9 cellular contexts compared by ENCODE assay signal in genomic region chr19:3801412-3802096, GRCh38. TPM values are rescaled to one million over a fixed set of nuclear protein-coding genes. Genes with fewer than 3 reads are reported as not detected.
DNase-seq lines count a peak whose midpoint lies in the region; ATAC-seq, FAIRE-seq and TF ChIP-seq lines count a peak whose summit lies in the region.
"Had no signal": no experiment of that assay in that cellular context is flagged by ENCODE, and none has a peak within 500 bp of the region (broad histone marks: within the 10 kb centered on the region; RNA-seq: fewer than 3 reads in every experiment).

No MANE protein-coding gene starts in this region.

- BruUV-seq in PC-3 (replicated peaks; lab: Mats Ljungman, UMichigan): no TSS peak

- H3K27ac ChIP-seq in PC-3 (ENCODE audit: low read length) (no peak overlapping the region), iPS-18a (ENCODE audit: low read length) (no peak overlapping the region)

- no peak for TF ChIP-seq CTCF in PC-3 (conservative IDR thresholded peaks at IDR 0.05; ENCODE audit: low read depth, low read length)

- no peak for FAIRE-seq in GM12892 (lab: Jason Lieb, UNC)

- no peaks in the 10 kb centered on the region for H3K9me2 ChIP-seq in PC-3 (replicated peaks; ENCODE audit: low read length)

- H3K4me2 ChIP-seq in PC-3 (ENCODE audit: low read length): no peak overlapping the region

- no peaks in the 10 kb centered on the region for H3K36me3 ChIP-seq in PC-3 (ENCODE audit: low read depth, low read length)
- no peaks in the 10 kb centered on the region for H3K36me3 ChIP-seq in iPS-18a (ENCODE audit: control insufficient read depth, low read depth, low read length)

- POLR2A ChIA-PET in PC-3 (lab: Charles Lee; ENCODE audit: unreplicated experiment): no interaction called here

- peak; percentile 27; the same call in 1 of the 2 replicates for ATAC-seq in PC-3
- ATAC-seq in GM19467 (IDR thresholded peaks at IDR 0.05; ENCODE audit: unreplicated experiment): no peak

- H3K79me2 ChIP-seq in PC-3 (ENCODE audit: low read length): no peaks in the 10 kb centered on the region

- no peaks in the 10 kb centered on the region for H3F3A ChIP-seq in PC-3 (ENCODE audit: low read length, unreplicated experiment)

- CTCF ChIA-PET in PC-3 (lab: Charles Lee): no interaction called here

- H3K4me3 ChIP-seq in PC-3 (ENCODE audit: low read length) (no peak overlapping the region), iPS-18a (ENCODE audit: low read length) (peak overlapping the region; percentile 55)

- DNase-seq in DMS153 treated with DMSO at 0.1 percent for 48 hours (lab: John Stamatoyannopoulos, UW; ENCODE audit: unreplicated experiment): peak; percentile 29
- DNase-seq in PC-3: peak; percentile 10
- peak in 45 of 56 donors; percentile 8 to 70 (median 48) for DNase-seq in amygdala (lab: John Stamatoyannopoulos, UW)
- DNase-seq in stimulated activated CD4-positive, alpha-beta T cell treated with anti-CD3 and anti-CD28 coated beads, Interleukin-4, amount 100 ng/mL, for 24 hours: peak; percentile 56
- no peak for DNase-seq in DMS114 treated with DMSO at 0.1 percent for 48 hours (lab: John Stamatoyannopoulos, UW; ENCODE audit: unreplicated experiment)
- no peak for DNase-seq in GM12892 (ENCODE audit: insufficient read length)

- no peaks in the 10 kb centered on the region for H3K27me3 ChIP-seq in PC-3 (ENCODE audit: low read length)
- peaks cover 38% of the 10 kb centered on the region for H3K27me3 ChIP-seq in iPS-18a (ENCODE audit: control insufficient read depth, insufficient read depth, low read length)

- no peak overlapping the region for H3K9ac ChIP-seq in PC-3 (ENCODE audit: low read length)
- H3K9ac ChIP-seq in iPS-18a (ENCODE audit: low read length): no peak overlapping the region

- no peaks in the 10 kb centered on the region for H4K20me1 ChIP-seq in PC-3 (ENCODE audit: low read length)

- H3K4me1 ChIP-seq in PC-3 (ENCODE audit: insufficient read depth, low read length) (no peaks in the 10 kb centered on the region), iPS-18a (ENCODE audit: control insufficient read depth, low read depth, low read length) (no peaks in the 10 kb centered on the region)

- TF ChIP-seq POLR2A in GM12892 (IDR thresholded peaks at IDR 0.05; ENCODE audit: low read depth, low read length): no peak

- intact Hi-C loops in PC-3 (cut with micrococcal nuclease): no loop called here

- H3K9me3 ChIP-seq in PC-3 (ENCODE audit: low read length): no peaks in the 10 kb centered on the region
- H3K9me3 ChIP-seq in iPS-18a (ENCODE audit: control insufficient read depth, low read depth, low read length): no peaks in the 10 kb centered on the region

- H2AFZ ChIP-seq in PC-3 (ENCODE audit: low read length): no peak overlapping the region

RNA-seq across cellular contexts. Expression of gene MATK, which starts 15.4 kb away (rescaled TPM):
- not detected in 2 replicates for total RNA-seq in PC-3 (2014; rRNA removed)
- 0.66 TPM for polyA plus RNA-seq in GM12892 (2012; ENCODE audit: missing spikeins)

RNA-seq across cellular contexts. Expression of gene RAX2, which starts 29.5 kb away (rescaled TPM):
- total RNA-seq in PC-3 (2014; rRNA removed): not detected in 2 replicates
- polyA plus RNA-seq in GM12892 (2012; ENCODE audit: missing spikeins): not detected
- polyA plus RNA-seq: esophagus had no signal

RNA-seq across cellular contexts. Expression of gene MRPL54, which starts 39.1 kb away (rescaled TPM):
- 73.9 and 80.8 TPM in 2 replicates for total RNA-seq in PC-3 (2014; rRNA removed)
- 45.5 TPM for polyA plus RNA-seq in GM12892 (2012; ENCODE audit: missing spikeins)

RNA-seq across cellular contexts. Expression of gene APBA3, which starts 40.1 kb away (rescaled TPM):
- 21.4 and 23.9 TPM in 2 replicates for total RNA-seq in PC-3 (2014; rRNA removed)
- polyA plus RNA-seq in GM12892 (2012; ENCODE audit: missing spikeins): 10.9 TPM

Comparison
In these comparisons a context has a peak if more than half of its experiments do, and no peak if none do; other contexts are left out.
1. DNase-seq: peak in DMS153 treated with DMSO at 0.1 percent for 48 hours (single experiment), PC-3 (single experiment), amygdala (45 of 56) and stimulated activated CD4-positive, alpha-beta T cell treated with anti-CD3 and anti-CD28 coated beads, Interleukin-4, amount 100 ng/mL, for 24 hours (single experiment); none in DMS114 treated with DMSO at 0.1 percent for 48 hours (single experiment) and GM12892 (single experiment).